In the genomic region with DNA sequence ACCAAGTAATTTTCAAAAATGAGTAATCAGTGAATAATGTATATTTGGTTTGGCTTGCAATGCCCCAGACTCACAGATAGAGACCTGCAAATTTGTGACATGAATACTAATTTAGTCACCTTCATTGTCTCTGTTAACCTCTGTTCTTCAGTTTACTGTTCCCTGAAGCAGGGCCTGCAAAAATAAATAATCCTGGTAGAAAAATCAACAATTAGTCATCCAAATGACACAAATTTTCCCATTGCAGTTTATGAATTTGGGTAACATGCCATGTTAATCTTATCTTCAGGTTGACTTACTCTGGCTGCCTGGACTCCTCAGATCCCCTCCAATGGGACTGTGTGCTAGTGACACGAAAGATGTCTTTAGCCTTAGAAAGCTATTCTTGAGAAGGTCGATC, we compare ENCODE assay signal across 25 cellular contexts.
"Had no signal": no experiment of that assay in that cellular context is flagged by ENCODE, and none has a peak within 500 bp of the region (broad histone marks: within the 10 kb centered on the region; RNA-seq: fewer than 3 reads in every experiment).

No MANE protein-coding gene starts in this region.

- H3K27ac ChIP-seq: adrenal gland, breast epithelium had no signal

- H3K9me3 ChIP-seq: adrenal gland, breast epithelium had no signal

- ATAC-seq: activated CD8-positive, alpha-beta T cell treated with anti-CD3 and anti-CD28 coated beads, Interleukin-2, amount 10 ng/mL, durations not matched to agents 7 days and 5 days; T-helper 17 cell; WTC11 had no signal

- H3K36me3 ChIP-seq: adrenal gland, breast epithelium had no signal

- H3K4me3 ChIP-seq: adrenal gland, breast epithelium had no signal

- DNase-seq: activated CD4-positive, alpha-beta T cell treated with anti-CD3 and anti-CD28 coated beads for 48 hours; activated CD4-positive, alpha-beta T cell treated with anti-CD3 and anti-CD28 coated beads, Interleukin-2, amount 50 U/mL, for 4 hours; activated CD4-positive, CD25-positive, alpha-beta regulatory T cell treated with anti-CD3 and anti-CD28 coated beads, Interleukin-2, amount 50 U/mL, for 72 hours; activated CD8-positive, alpha-beta memory T cell treated with anti-CD3 and anti-CD28 coated beads, Interleukin-2, amount 50 U/mL, for 48 hours; activated CD8-positive, alpha-beta T cell treated with anti-CD3 and anti-CD28 coated beads, Interleukin-2, amount 10 ng/mL, durations not matched to agents 7 days and 5 days; activated naive CD4-positive, alpha-beta T cell treated with anti-CD3 and anti-CD28 coated beads, Interleukin-2, amount 50 U/mL, for 16 hours; activated naive CD8-positive, alpha-beta T cell treated with anti-CD3 and anti-CD28 coated beads, Interleukin-2, amount 10 ng/mL, durations not matched to agents 7 days and 5 days; activated T-cell treated with anti-CD3 and anti-CD28 coated beads, Interleukin-2, amount 50 U/mL, for 1 hour; adrenal gland; anterior cingulate cortex; caudate nucleus; Kasumi-1; NCI-H1048; NCI-H146; NCI-H187 treated with DMSO at 0.1 percent for 48 hours; NCI-H2171; NCI-H2227 treated with DMSO at 0.1 percent for 48 hours; NCI-H446 treated with DMSO at 0.1 percent for 48 hours; NCI-H524 treated with DMSO at 0.1 percent for 48 hours; NK-92 treated with Interleukin-12 subunit alpha and Interleukin-12 subunit beta, amount 100 ng/mL, for 24 hours; SIG-M5; T-helper 17 cell; T-helper 9 cell had no signal

- H3K27me3 ChIP-seq: adrenal gland, breast epithelium had no signal

- H3K4me1 ChIP-seq: adrenal gland, breast epithelium had no signal
